1 cellular context compared by ENCODE assay signal in genomic region chrX:110683925-110684324, GRCh38.
TF ChIP-seq lines count a peak whose summit lies in the region.

No MANE protein-coding gene starts in this region.

TF ChIP-seq in GM23338, 12 proteins besides CTCF, POLR2A, EP300 and RAD21 (continued from another document):
- TF ChIP-seq ZNF331 (CRISPR knock-in tag; IDR thresholded peaks at IDR 0.05; ENCODE audit: low read depth), result no peak
- no peak for TF ChIP-seq EZH2 (IDR thresholded peaks at IDR 0.05; ENCODE audit: low read depth, unreplicated experiment)
- TF ChIP-seq ZNF114 (CRISPR knock-in tag; IDR thresholded peaks at IDR 0.05), result no peak
- TF ChIP-seq ZNF462 (CRISPR knock-in tag; IDR thresholded peaks at IDR 0.05), result no peak
- no peak for TF ChIP-seq NANOG (IDR thresholded peaks at IDR 0.05; ENCODE audit: borderline replicate concordance)
